ENCODE assay signal across 27 cellular contexts in the genomic region with DNA sequence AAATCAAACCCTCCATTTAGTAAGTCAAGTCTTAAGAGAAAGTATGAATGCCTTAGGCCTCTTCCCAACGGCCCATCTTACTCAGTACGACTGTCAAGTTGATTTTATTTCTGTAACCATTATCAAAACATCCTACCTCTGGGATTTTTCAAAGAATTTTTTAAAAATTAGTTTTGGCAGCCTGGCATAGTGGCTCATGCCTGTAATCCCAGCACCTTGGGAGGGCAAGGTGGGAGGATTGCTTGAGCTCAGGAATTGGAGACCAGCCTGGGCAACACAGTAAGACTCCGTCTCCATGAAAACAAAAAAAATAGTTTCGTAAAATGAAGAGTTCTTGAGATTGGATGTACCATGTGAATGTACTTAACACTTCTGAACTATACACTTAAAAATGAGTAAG. TPM values are rescaled to one million over a fixed set of nuclear protein-coding genes. Genes with fewer than 3 reads are reported as not detected.
DNase-seq lines count a peak whose midpoint lies in the region; ATAC-seq and TF ChIP-seq lines count a peak whose summit lies in the region.
"Had no signal": no experiment of that assay in that cellular context is flagged by ENCODE, and none has a peak within 500 bp of the region (broad histone marks: within the 10 kb centered on the region; RNA-seq: fewer than 3 reads in every experiment).

No MANE protein-coding gene starts in this region.

- H3K27ac ChIP-seq in Panc1 (ENCODE audit: low read length) (peak overlapping the region; percentile 97), endodermal cell (ENCODE audit: low read depth, low read length) (no peak overlapping the region)
- H3K27ac ChIP-seq: HL-60, KMS-11, PC-9, prostate gland, testis had no signal

- H3K27me3 ChIP-seq in Panc1 (ENCODE audit: control insufficient read depth, insufficient read depth, low read length) (no peaks in the 10 kb centered on the region), endodermal cell (ENCODE audit: control insufficient read depth, insufficient read depth, low read length, poor library complexity, severe bottlenecking) (no peaks in the 10 kb centered on the region), HAP-1 (ENCODE audit: low read depth) (no peaks in the 10 kb centered on the region)
- H3K27me3 ChIP-seq: testis had no signal

- ATAC-seq in Panc1 (no peak), HG03432 (IDR thresholded peaks at IDR 0.05; ENCODE audit: unreplicated experiment) (no peak)
- ATAC-seq: esophagus mucosa, left cardiac atrium had no signal

- H3K4me3 Mint-ChIP-seq in Calu3 (ENCODE audit: low read depth, unreplicated experiment) (peak overlapping the region; percentile 77), endodermal cell (peak overlapping the region; percentile 90), osteocyte (ENCODE audit: unreplicated experiment) (no peak overlapping the region)
- H3K4me3 Mint-ChIP-seq: activated naive CD4-positive, alpha-beta T cell treated with anti-CD3 and anti-CD28 coated beads, Interleukin-2, amount 10 ng/mL, durations not matched to agents 7 days and 5 days had no signal

- no peaks in the 10 kb centered on the region for H3K9me3 Mint-ChIP-seq in Calu3 (ENCODE audit: low read depth, unreplicated experiment)
- no peaks in the 10 kb centered on the region for H3K9me3 Mint-ChIP-seq in endodermal cell
- H3K9me3 Mint-ChIP-seq in osteocyte (ENCODE audit: unreplicated experiment) = no peaks in the 10 kb centered on the region
- H3K9me3 Mint-ChIP-seq: activated naive CD4-positive, alpha-beta T cell treated with anti-CD3 and anti-CD28 coated beads, Interleukin-2, amount 10 ng/mL, durations not matched to agents 7 days and 5 days had no signal

- 86 to 98% methylated on average over 2 to 4 of the region's 4 CpGs for WGBS in endodermal cell (ENCODE audit: insufficient coverage in 1 of 2, insufficient read length in 1 of 2), 2 experiments

- TF ChIP-seq CTCF in Calu3 (IDR thresholded peaks at IDR 0.05; ENCODE audit: unreplicated experiment) (no peak), Panc1 (IDR thresholded peaks at IDR 0.05) (no peak), endodermal cell (conservative IDR thresholded peaks at IDR 0.05) (no peak), osteocyte (IDR thresholded peaks at IDR 0.05) (no peak)

- intact Hi-C loops in Calu3 (cut with micrococcal nuclease; ENCODE audit: unreplicated experiment) (loop anchor here (1.0 kb wide), 1 partner anchor 9 kb away; no protein-coding TSS in a partner anchor), Panc1 (cut with micrococcal nuclease; ENCODE audit: unreplicated experiment) (no loop called here)

- H3K4me3 ChIP-seq in Panc1 (ENCODE audit: low read depth in 2 of 2, low read length in 2 of 2) = peak overlapping the region; percentile 38 to 94
- peak overlapping the region; percentile 91 for H3K4me3 ChIP-seq in endodermal cell (ENCODE audit: low read length)
- H3K4me3 ChIP-seq in HAP-1 = no peak overlapping the region
- H3K4me3 ChIP-seq: PC-9, prostate gland, testis had no signal

- H3K9me3 ChIP-seq in Panc1 (ENCODE audit: control insufficient read depth, insufficient read depth, low read depth, low read length) = no peaks in the 10 kb centered on the region
- no peaks in the 10 kb centered on the region for H3K9me3 ChIP-seq in endodermal cell (ENCODE audit: control insufficient read depth, low read length)
- H3K9me3 ChIP-seq in HAP-1 = no peaks in the 10 kb centered on the region
- H3K9me3 ChIP-seq: prostate gland, testis had no signal

- CTCF ChIA-PET in Calu3 (lab: Charles Lee) (interaction anchor here (0.6 to 3.4 kb wide), 5 partner anchors 9 to 271 kb away, joined by 3 to 19 read pairs (median 5); no protein-coding TSS in a partner anchor), Panc1 (lab: Charles Lee) (interaction anchor here (0.6 kb wide), 1 partner anchor 12 kb away, joined by 3 read pairs; no protein-coding TSS in a partner anchor)

- H3K4me1 Mint-ChIP-seq in Calu3 (ENCODE audit: low read depth, unreplicated experiment) (peaks cover 18% of the 10 kb centered on the region), endodermal cell (peaks cover 31% of the 10 kb centered on the region), osteocyte (ENCODE audit: unreplicated experiment) (peaks cover 44% of the 10 kb centered on the region)

- DNase-seq in Calu3 (no peak), Panc1 (ENCODE audit: low read depth, low spot score) (no peak), endodermal cell (no peak), osteocyte (ENCODE audit: extremely low spot score, unreplicated experiment) (no peak), HAP-1 (ENCODE audit: low spot score in 2 of 2) (no peak), COR-L47 (lab: John Stamatoyannopoulos, UW) (no peak)
- DNase-seq in stimulated activated naive CD4-positive, alpha-beta T cell (lab: John Stamatoyannopoulos, UW) = no peak
- DNase-seq: activated CD4-positive, alpha-beta T cell treated with anti-CD3 and anti-CD28 coated beads, Interleukin-2, amount 50 U/mL, for 1 hour; activated naive CD4-positive, alpha-beta T cell treated with anti-CD3 and anti-CD28 coated beads, Interleukin-2, amount 10 ng/mL, durations not matched to agents 7 days and 5 days; activated T-cell treated with anti-CD3 and anti-CD28 coated beads, Interleukin-2, amount 50 U/mL, for 48 hours; effector CD8-positive, alpha-beta T cell; foreskin melanocyte; GDM1; left cardiac atrium; NCI-H1436 treated with DMSO at 0.1 percent for 48 hours; NCI-H2107; NCI-H510A treated with DMSO at 0.1 percent for 48 hours; PC-9; SHP77; stimulated activated CD4-positive, alpha-beta T cell treated with anti-CD3 and anti-CD28 coated beads, Interleukin-15, amount 100 ng/mL, for 24 hours; stimulated activated naive CD4-positive, alpha-beta T cell treated with Interleukin-2 at 50 U/mL for 16 hours; testis had no signal

- H3K27ac Mint-ChIP-seq in Calu3 (ENCODE audit: unreplicated experiment) (peak overlapping the region; percentile 88), endodermal cell (peak overlapping the region; percentile 16), osteocyte (ENCODE audit: unreplicated experiment) (peak overlapping the region; percentile 80)
- H3K27ac Mint-ChIP-seq: activated naive CD4-positive, alpha-beta T cell treated with anti-CD3 and anti-CD28 coated beads, Interleukin-2, amount 10 ng/mL, durations not matched to agents 7 days and 5 days had no signal

- H3K27me3 Mint-ChIP-seq in Calu3 (ENCODE audit: unreplicated experiment) = no peaks in the 10 kb centered on the region
- H3K27me3 Mint-ChIP-seq in endodermal cell (ENCODE audit: insufficient read depth) = no peaks in the 10 kb centered on the region
- H3K27me3 Mint-ChIP-seq in osteocyte (ENCODE audit: unreplicated experiment) = no peaks in the 10 kb centered on the region

- H3K36me3 Mint-ChIP-seq in Calu3 (ENCODE audit: insufficient read depth, unreplicated experiment) (peaks cover 80% of the 10 kb centered on the region), endodermal cell (ENCODE audit: low read depth) (peaks cover 29% of the 10 kb centered on the region), osteocyte (ENCODE audit: unreplicated experiment) (peaks cover 11% of the 10 kb centered on the region)
- H3K36me3 Mint-ChIP-seq: activated naive CD4-positive, alpha-beta T cell treated with anti-CD3 and anti-CD28 coated beads, Interleukin-2, amount 10 ng/mL, durations not matched to agents 7 days and 5 days had no signal

- H3K4me1 ChIP-seq in Panc1 (ENCODE audit: control insufficient read depth, insufficient read depth, low read length) (peaks cover 38% of the 10 kb centered on the region), endodermal cell (ENCODE audit: control insufficient read depth, insufficient read depth, low read length) (peaks cover 6% of the 10 kb centered on the region), HAP-1 (peaks cover 2% of the 10 kb centered on the region; the same call in 1 of the 2 replicates)
- H3K4me1 ChIP-seq: prostate gland had no signal

- no peak overlapping the region for H3K9ac ChIP-seq in endodermal cell (ENCODE audit: extremely low read depth, low read length, poor library complexity, severe bottlenecking)
- H3K9ac ChIP-seq: KMS-11 had no signal

- no peaks in the 10 kb centered on the region; the same call in 1 of the 2 replicates for H3K36me3 ChIP-seq in Panc1 (ENCODE audit: control insufficient read depth, insufficient read depth, low read length)
- H3K36me3 ChIP-seq in endodermal cell (ENCODE audit: control insufficient read depth, insufficient read depth, low read length) = peaks cover 29% of the 10 kb centered on the region
- H3K36me3 ChIP-seq in HAP-1 (replicated peaks) = peaks cover 3% of the 10 kb centered on the region; the same call in 1 of the 2 replicates
- H3K36me3 ChIP-seq: prostate gland had no signal

- in situ Hi-C loops in Panc1 (cut with HindIII; ENCODE audit: low pct_unique_long_range_greater_than_20kb, low sequenced_read_pairs) = no loop called here
- in situ Hi-C loops in HAP-1 (cut with MboI; ENCODE audit: low sequenced_read_pairs) = no loop called here

- POLR2A ChIA-PET in Panc1 (lab: Charles Lee) = no interaction called here

- BruUV-seq in Calu3 (replicated peaks; lab: Mats Ljungman, UMichigan) (no TSS peak), Panc1 (replicated peaks; lab: Mats Ljungman, UMichigan) (no TSS peak)

RNA-seq across cellular contexts. Expression of a gene that starts 4.1 kb away (rescaled TPM):
- 64.5 and 66.6 TPM in 2 replicates for total RNA-seq in Calu3 (2022)
- total RNA-seq in Panc1 (2021; ENCODE audit: unreplicated experiment) = 28.3 TPM
- 9.2 TPM for polyA plus RNA-seq in Panc1 (2012; ENCODE audit: insufficient read length)
- total RNA-seq in endodermal cell = 100 to 1,000 TPM in 1 of 2 donors, 10 to 100 TPM in 1; 95.3 to 124 TPM
- 14.3 TPM for polyA plus RNA-seq in endodermal cell (2013, experiment 1 of 2)
- 16.1 TPM for polyA plus RNA-seq in endodermal cell (2013, experiment 2 of 2)
- total RNA-seq in osteocyte = 11.2 and 11.9 TPM in 2 replicates

RNA-seq across cellular contexts. Expression of a gene that starts 4.5 kb away (rescaled TPM):
- 149 and 160 TPM in 2 replicates for total RNA-seq in Calu3 (2022)
- 70.6 TPM for total RNA-seq in Panc1 (2021; ENCODE audit: unreplicated experiment)
- polyA plus RNA-seq in Panc1 (2012; ENCODE audit: insufficient read length) = 35.8 TPM
- total RNA-seq in endodermal cell = 100 to 1,000 TPM; 146 to 201 TPM
- polyA plus RNA-seq in endodermal cell (2013, experiment 1 of 2) = 95.3 TPM
- polyA plus RNA-seq in endodermal cell (2013, experiment 2 of 2) = 95.6 TPM
- 65.7 and 74.7 TPM in 2 replicates for total RNA-seq in osteocyte

Comparison
In these comparisons a context has a peak if more than half of its experiments do, and no peak if none do; other contexts are left out.
1. H3K27ac Mint-ChIP-seq: peak in every context shown above with its lines; median percentile 88 in Calu3; 80 in osteocyte; 16 in endodermal cell.